8 cellular contexts compared by ENCODE assay signal in genomic region chr7:30478349-30479228, GRCh38. TPM values are rescaled to one million over a fixed set of nuclear protein-coding genes. Genes with fewer than 3 reads are reported as not detected.
DNase-seq lines count a peak whose midpoint lies in the region; ATAC-seq and TF ChIP-seq lines count a peak whose summit lies in the region.

NOD1 (minus strand) TSS chr7:30478784; CDS start chr7:30456921, 21,863 bp downstream.

- ATAC-seq in GM18867 (IDR thresholded peaks at IDR 0.05; ENCODE audit: unreplicated experiment) (peak; percentile 91), HG03103 (IDR thresholded peaks at IDR 0.05; ENCODE audit: low read depth, unreplicated experiment) (peak; percentile 81)

- POLR2A ChIA-PET in AG04450 (lab: Yijun Ruan, JAX) = interaction anchor here (0.8 to 1.7 kb wide), 4 partner anchors 9 to 31 kb away, joined by 4 to 11 read pairs (median 6); no protein-coding TSS in a partner anchor

- H3K9me3 ChIP-seq in AG04450 (ENCODE audit: control insufficient read depth, insufficient read depth, low read length) = no peaks in the 10 kb centered on the region

- CTCF ChIA-PET in AG04450 (lab: Charles Lee) = interaction anchor here (0.6 to 3.1 kb wide), 7 partner anchors 9 to 868 kb away, joined by 3 to 18 read pairs (median 4); no protein-coding TSS in a partner anchor

- peak within 1 kb of the TSS; percentile 75 for H3K4me3 ChIP-seq in AG04450 (ENCODE audit: low read depth, low read length)
- H3K4me3 ChIP-seq in coronary artery = peak within 1 kb of the TSS; percentile 74

- DNase-seq in AG04450 (ENCODE audit: low read depth, low spot score) = no peak
- peak; percentile 88 for DNase-seq in NCI-H226
- peak; percentile 78 for DNase-seq in activated CD4-positive, alpha-beta T cell treated with anti-CD3 and anti-CD28 coated beads for 48 hours
- DNase-seq in coronary artery (ENCODE audit: low spot score) = peak; percentile 89
- peak; percentile 88 for DNase-seq in left kidney (ENCODE audit: low read depth, low spot score)
- peak; percentile 72 to 78 for DNase-seq in stimulated activated CD4-positive, alpha-beta T cell treated with anti-CD3 and anti-CD28 coated beads, Interleukin-2, amount 100 ng/mL, for 24 hours

- H3K27ac ChIP-seq in AG04450 (ENCODE audit: low read depth, low read length) (peak within 1 kb of the TSS; percentile 74), coronary artery (peak within 1 kb of the TSS; percentile 93)

- no peaks in the 10 kb centered on the region for H3K27me3 ChIP-seq in AG04450 (ENCODE audit: control insufficient read depth, insufficient read depth, low read length)

- TF ChIP-seq CTCF in AG04450 (IDR thresholded peaks at IDR 0.05; ENCODE audit: low read depth, low read length) (no peak), coronary artery (IDR thresholded peaks at IDR 0.05) (no peak)

RNA-seq across cellular contexts. Expression of gene NOD1, which starts in this region (rescaled TPM):
- 3.3 and 3.5 TPM in 2 replicates for polyA plus RNA-seq in AG04450 (2011; rRNA removed)
- 4.0 and 5.4 TPM in 2 replicates for polyA minus RNA-seq in AG04450 (2011; rRNA and poly(A)+ RNA removed)
